ENCODE assay signal across 8 cellular contexts in genomic region chr10:101694674-101695403, GRCh38. TPM values are rescaled to one million over a fixed set of nuclear protein-coding genes. Genes with fewer than 3 reads are reported as not detected.
DNase-seq lines count a peak whose midpoint lies in the region; ATAC-seq and TF ChIP-seq lines count a peak whose summit lies in the region.

Gene FBXW4, minus strand, starts transcription at chr10:101695170. Its CDS starts 65 bp downstream, at chr10:101695105.

- H3K9me3 Mint-ChIP-seq in activated CD8-positive, alpha-beta T cell treated with anti-CD3 and anti-CD28 coated beads for 36 hours: no peaks in the 10 kb centered on the region

- DNase-seq in DMS153 treated with DMSO at 0.1 percent for 48 hours (lab: John Stamatoyannopoulos, UW; ENCODE audit: unreplicated experiment): peak; percentile 30
- DNase-seq in DMS153 (lab: John Stamatoyannopoulos, UW): no peak
- DNase-seq in NCI-H146 treated with DMSO at 0.1 percent for 48 hours (lab: John Stamatoyannopoulos, UW; ENCODE audit: unreplicated experiment): peak; percentile 19
- DNase-seq in activated CD8-positive, alpha-beta T cell treated with anti-CD3 and anti-CD28 coated beads for 36 hours: peak; percentile 78
- DNase-seq in effector CD4-positive, alpha-beta T cell: peak; percentile 59
- DNase-seq in lung microvascular endothelial cell (ENCODE audit: low read depth in 2 of 2): peak; percentile 34 to 44
- peak; percentile 40 to 73 (median 61) for DNase-seq in stimulated activated CD4-positive, alpha-beta T cell treated with anti-CD3 and anti-CD28 coated beads, TNF-alpha, amount 100 ng/mL, for 48 hours (ENCODE audit: low read depth in 3 of 3)

- peaks cover 37% of the 10 kb centered on the region for H3K4me1 Mint-ChIP-seq in activated CD8-positive, alpha-beta T cell treated with anti-CD3 and anti-CD28 coated beads for 36 hours (ENCODE audit: low read depth)

- peak within 1 kb of the TSS; percentile 97 for H3K4me3 Mint-ChIP-seq in activated CD8-positive, alpha-beta T cell treated with anti-CD3 and anti-CD28 coated beads for 36 hours

- no peak for TF ChIP-seq CTCF in activated CD8-positive, alpha-beta T cell treated with anti-CD3 and anti-CD28 coated beads for 36 hours (IDR thresholded peaks at IDR 0.05)

- no peaks in the 10 kb centered on the region for H3K27me3 Mint-ChIP-seq in activated CD8-positive, alpha-beta T cell treated with anti-CD3 and anti-CD28 coated beads for 36 hours

- peak; percentile 58 for ATAC-seq in HG02623 (IDR thresholded peaks at IDR 0.05; ENCODE audit: unreplicated experiment)
- peak; percentile 75 for ATAC-seq in activated CD8-positive, alpha-beta T cell treated with anti-CD3 and anti-CD28 coated beads for 36 hours

- CTCF ChIA-PET in activated CD8-positive, alpha-beta T cell treated with anti-CD3 and anti-CD28 coated beads for 36 hours (lab: Charles Lee): interaction anchor here (1.2 to 2.6 kb wide), 5 partner anchors 10 to 141 kb away, joined by 3 to 10 read pairs (median 4); partner anchors contain the start of gene NPM3

- peaks cover 5% of the 10 kb centered on the region for H3K36me3 Mint-ChIP-seq in activated CD8-positive, alpha-beta T cell treated with anti-CD3 and anti-CD28 coated beads for 36 hours (ENCODE audit: low read depth)

- POLR2A ChIA-PET in activated CD8-positive, alpha-beta T cell treated with anti-CD3 and anti-CD28 coated beads for 36 hours (lab: Charles Lee): interaction anchor here (1.0 to 1.8 kb wide), 8 partner anchors 7 to 122 kb away, joined by 3 to 8 read pairs (median 4); partner anchors contain the start of gene NPM3

- peak within 1 kb of the TSS; percentile 98 for H3K27ac Mint-ChIP-seq in activated CD8-positive, alpha-beta T cell treated with anti-CD3 and anti-CD28 coated beads for 36 hours

- intact Hi-C loops in activated CD8-positive, alpha-beta T cell treated with anti-CD3 and anti-CD28 coated beads for 36 hours (cut with micrococcal nuclease): no loop called here

RNA-seq across cellular contexts. Expression of gene FBXW4, which starts in this region (rescaled TPM):
- 10 to 100 TPM; 37.6 to 38.2 TPM for total RNA-seq in activated CD8-positive, alpha-beta T cell treated with anti-CD3 and anti-CD28 coated beads for 36 hours
- 22.0 and 29.4 TPM in 2 replicates for total RNA-seq in lung microvascular endothelial cell
